Comparison of ENCODE assay signal across 18 cellular contexts in the genomic region with DNA sequence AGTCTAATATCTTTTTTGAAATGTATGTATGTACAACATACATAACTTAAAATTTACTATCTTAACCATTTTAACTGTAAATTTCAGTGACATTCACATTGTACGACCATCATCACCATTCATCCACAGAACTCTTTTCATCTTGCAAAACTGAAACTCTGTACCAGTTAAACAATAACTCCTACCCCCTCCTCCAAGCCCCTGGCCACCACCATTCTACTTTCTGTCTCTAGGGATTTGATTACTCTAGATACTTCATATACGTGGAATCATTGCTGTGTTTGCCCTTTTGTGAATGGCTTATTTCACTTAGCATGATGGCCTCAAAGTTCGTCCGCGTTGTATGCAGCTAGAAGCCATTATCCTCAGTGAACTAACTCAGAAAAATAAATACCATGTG.
"Had no signal": no experiment of that assay in that cellular context is flagged by ENCODE, and none has a peak within 500 bp of the region (broad histone marks: within the 10 kb centered on the region; RNA-seq: fewer than 3 reads in every experiment).

No MANE protein-coding gene starts in this region.

- ATAC-seq: left cardiac atrium, lower lobe of right lung, natural killer cell had no signal

- H3K9me3 Mint-ChIP-seq: memory B cell, mesothelial cell of epicardium, neural crest cell had no signal

- DNase-seq: dermis blood vessel endothelial cell; effector CD4-positive, alpha-beta T cell; endodermal cell; foreskin melanocyte; head of caudate nucleus; kidney; left cardiac atrium; left ventricle myocardium inferior; lower lobe of right lung; natural killer cell; sigmoid colon; stimulated activated naive CD4-positive, alpha-beta T cell; stomach; substantia nigra; transverse colon had no signal

- H3K4me3 Mint-ChIP-seq: endodermal cell, memory B cell, mesothelial cell of epicardium, natural killer cell, neural crest cell had no signal

- H3K27ac Mint-ChIP-seq: endodermal cell, memory B cell, mesothelial cell of epicardium, natural killer cell had no signal

- H3K4me1 Mint-ChIP-seq: memory B cell, natural killer cell, neural crest cell had no signal

- H3K36me3 Mint-ChIP-seq: memory B cell, mesothelial cell of epicardium, natural killer cell had no signal
